ENCODE assay signal across 25 cellular contexts in genomic region chr17:9519873-9520272, GRCh38. TPM values are rescaled to one million over a fixed set of nuclear protein-coding genes. Genes with fewer than 3 reads are reported as not detected.
"Had no signal": no experiment of that assay in that cellular context is flagged by ENCODE, and none has a peak within 500 bp of the region (broad histone marks: within the 10 kb centered on the region; RNA-seq: fewer than 3 reads in every experiment).

No MANE protein-coding gene starts in this region.

- H3K4me3 ChIP-seq: hepatocyte, prostate gland, right atrium auricular region, thyroid gland had no signal

- H3K27ac ChIP-seq: hepatocyte, prostate gland, right atrium auricular region, thyroid gland had no signal

- H3K9me3 ChIP-seq: prostate gland, right atrium auricular region, thyroid gland had no signal

- H3K27me3 ChIP-seq: hepatocyte, right atrium auricular region, thyroid gland had no signal

- H3K4me1 ChIP-seq: prostate gland, right atrium auricular region, thyroid gland had no signal

- ATAC-seq: activated CD8-positive, alpha-beta T cell treated with anti-CD3 and anti-CD28 coated beads, Interleukin-2, amount 10 ng/mL, durations not matched to agents 7 days and 5 days; naive thymus-derived CD8-positive, alpha-beta T cell; T-cell had no signal

- H3K36me3 Mint-ChIP-seq: T-cell had no signal

- H3K36me3 ChIP-seq: prostate gland, right atrium auricular region, thyroid gland had no signal

- H3K27me3 Mint-ChIP-seq: activated CD4-positive, alpha-beta T cell treated with anti-CD3 and anti-CD28 coated beads, Interleukin-2, amount 10 ng/mL, durations not matched to agents 24 days and 14 days; activated T-cell treated with anti-CD3 and anti-CD28 coated beads, Interleukin-2, amount 50 U/mL, for 24 hours; brain; memory B cell; naive thymus-derived CD8-positive, alpha-beta T cell; T-cell had no signal

- H2AFZ ChIP-seq: hepatocyte had no signal

- DNase-seq: activated CD4-positive, alpha-beta T cell treated with anti-CD3 and anti-CD28 coated beads, Interleukin-2, amount 10 ng/mL, durations not matched to agents 24 days and 14 days; activated CD4-positive, CD25-positive, alpha-beta regulatory T cell; activated CD8-positive, alpha-beta T cell treated with anti-CD3 and anti-CD28 coated beads, Interleukin-2, amount 10 ng/mL, durations not matched to agents 7 days and 5 days; activated naive CD4-positive, alpha-beta T cell treated with anti-CD3 and anti-CD28 coated beads for 36 hours; activated T-cell treated with anti-CD3 and anti-CD28 coated beads, Interleukin-2, amount 50 U/mL, for 24 hours; caudate nucleus; erythroblast; naive thymus-derived CD8-positive, alpha-beta T cell; stimulated activated CD4-positive, alpha-beta T cell treated with anti-CD3 and anti-CD28 coated beads, Interleukin-2, amount 100 ng/mL, for 24 hours; stimulated activated naive CD4-positive, alpha-beta T cell treated with Interleukin-2 at 50 U/mL for 16 hours; T-cell; T-helper 9 cell; thyroid gland had no signal

- H3K4me2 ChIP-seq: hepatocyte had no signal

- H3K79me2 ChIP-seq: hepatocyte had no signal

- H3K4me3 Mint-ChIP-seq: activated CD4-positive, alpha-beta T cell treated with anti-CD3 and anti-CD28 coated beads, Interleukin-2, amount 10 ng/mL, durations not matched to agents 24 days and 14 days; activated CD8-positive, alpha-beta T cell treated with anti-CD3 and anti-CD28 coated beads, Interleukin-2, amount 10 ng/mL, durations not matched to agents 7 days and 5 days; activated naive CD4-positive, alpha-beta T cell treated with anti-CD3 and anti-CD28 coated beads for 36 hours; activated T-cell treated with anti-CD3 and anti-CD28 coated beads, Interleukin-2, amount 50 U/mL, for 24 hours; memory B cell; naive thymus-derived CD8-positive, alpha-beta T cell; T-cell had no signal

- H3K27ac Mint-ChIP-seq: activated CD4-positive, alpha-beta T cell treated with anti-CD3 and anti-CD28 coated beads, Interleukin-2, amount 10 ng/mL, durations not matched to agents 24 days and 14 days; activated CD8-positive, alpha-beta T cell treated with anti-CD3 and anti-CD28 coated beads, Interleukin-2, amount 10 ng/mL, durations not matched to agents 7 days and 5 days; activated naive CD4-positive, alpha-beta T cell treated with anti-CD3 and anti-CD28 coated beads for 36 hours; activated T-cell treated with anti-CD3 and anti-CD28 coated beads, Interleukin-2, amount 50 U/mL, for 24 hours; activated T-helper 2 cell treated with anti-CD3 and anti-CD28 coated beads, Interferon-gamma antibody, Interleukin-2, Interleukin-4, amounts not matched to agents 10 μg/mL and 5 μg/mL and 100 μg/mL, durations not matched to agents 14 hours and 24 hours and 36 hours; memory B cell; T-cell had no signal

- H3K9me3 Mint-ChIP-seq: activated CD4-positive, alpha-beta T cell treated with anti-CD3 and anti-CD28 coated beads, Interleukin-2, amount 10 ng/mL, durations not matched to agents 24 days and 14 days; activated naive CD4-positive, alpha-beta T cell treated with anti-CD3 and anti-CD28 coated beads for 36 hours; activated T-cell treated with anti-CD3 and anti-CD28 coated beads, Interleukin-2, amount 50 U/mL, for 24 hours; activated T-helper 2 cell treated with anti-CD3 and anti-CD28 coated beads, Interferon-gamma antibody, Interleukin-2, Interleukin-4, amounts not matched to agents 10 μg/mL and 5 μg/mL and 100 μg/mL, durations not matched to agents 14 hours and 24 hours and 36 hours; memory B cell; naive thymus-derived CD8-positive, alpha-beta T cell; T-cell had no signal

RNA-seq across cellular contexts. Expression of gene CFAP52, which starts 56.6 kb away (rescaled TPM):
- total RNA-seq: activated CD4-positive, alpha-beta T cell treated with anti-CD3 and anti-CD28 coated beads, Interleukin-2, amount 10 ng/mL, durations not matched to agents 24 days and 14 days; activated CD8-positive, alpha-beta T cell treated with anti-CD3 and anti-CD28 coated beads, Interleukin-2, amount 10 ng/mL, durations not matched to agents 7 days and 5 days; activated naive CD4-positive, alpha-beta T cell treated with anti-CD3 and anti-CD28 coated beads for 36 hours; activated T-helper 2 cell treated with anti-CD3 and anti-CD28 coated beads, Interferon-gamma antibody, Interleukin-2, Interleukin-4, amounts not matched to agents 10 μg/mL and 5 μg/mL and 100 μg/mL, durations not matched to agents 14 hours and 24 hours and 36 hours; dermis microvascular lymphatic vessel endothelial cell; glomerular endothelial cell; naive thymus-derived CD8-positive, alpha-beta T cell; osteoblast; skeletal muscle tissue; subcutaneous adipose tissue; T-cell had no signal
- polyA plus RNA-seq: hepatocyte; liver; naive thymus-derived CD8-positive, alpha-beta T cell had no signal
